ENCODE assay signal across 16 cellular contexts in the genomic region with DNA sequence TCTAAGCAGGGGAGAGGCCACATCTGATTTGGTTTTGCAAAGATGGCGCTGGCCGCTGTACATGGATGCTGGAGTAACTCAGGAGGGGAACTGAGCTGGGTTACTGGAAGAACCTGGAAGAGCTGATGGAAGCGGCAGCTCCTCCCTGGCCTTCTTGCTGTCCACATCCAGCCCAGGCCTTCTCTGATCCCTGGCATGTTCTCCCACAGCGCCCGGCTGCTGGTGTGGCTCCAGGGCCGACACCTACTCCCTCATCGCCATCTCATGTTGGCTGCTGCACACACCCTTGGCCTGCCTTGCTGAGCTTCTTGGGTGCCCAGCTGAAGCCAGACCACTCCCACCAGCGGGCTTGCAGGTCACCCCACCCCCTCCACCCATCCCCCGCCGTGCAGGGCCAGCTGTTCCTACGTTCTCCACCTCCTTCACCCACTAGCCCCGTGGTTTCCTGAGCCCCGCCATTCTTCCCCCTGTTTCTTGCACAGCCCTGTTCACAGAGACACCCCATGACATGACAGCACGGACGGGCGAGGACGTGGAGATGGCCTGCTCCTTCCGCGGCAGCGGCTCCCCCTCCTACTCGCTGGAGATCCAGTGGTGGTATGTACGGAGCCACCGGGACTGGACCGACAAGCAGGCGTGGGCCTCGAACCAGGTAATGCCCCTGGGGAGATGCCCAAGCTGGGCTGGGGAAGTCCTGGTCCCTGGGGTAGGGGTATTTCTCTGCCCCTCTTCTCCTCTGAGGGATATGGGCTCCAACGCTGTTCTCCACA. TPM values are rescaled to one million over a fixed set of nuclear protein-coding genes. Genes with fewer than 3 reads are reported as not detected.
DNase-seq lines count a peak whose midpoint lies in the region; ATAC-seq and TF ChIP-seq lines count a peak whose summit lies in the region.
"Had no signal": no experiment of that assay in that cellular context is flagged by ENCODE, and none has a peak within 500 bp of the region (broad histone marks: within the 10 kb centered on the region; RNA-seq: fewer than 3 reads in every experiment).

No MANE protein-coding gene starts in this region.

- peaks cover 3% of the 10 kb centered on the region for H3K36me3 Mint-ChIP-seq in neural progenitor cell
- no peaks in the 10 kb centered on the region for H3K36me3 Mint-ChIP-seq in H9 (ENCODE audit: insufficient read depth in 1 of 3, low read depth in 3 of 3)
- H3K36me3 Mint-ChIP-seq: CD14-positive monocyte; CD8-positive, alpha-beta T cell had no signal

- no peak overlapping the region for H3K23ac ChIP-seq in H9 (ENCODE audit: insufficient read length, low read depth, low read length)

- no peak overlapping the region for H3K4me3 Mint-ChIP-seq in neural progenitor cell
- no peak overlapping the region for H3K4me3 Mint-ChIP-seq in H9
- H3K4me3 Mint-ChIP-seq: B cell; CD14-positive monocyte; CD8-positive, alpha-beta T cell had no signal

- H2BK12ac ChIP-seq in H9 (ENCODE audit: insufficient read length, low read depth, low read length) = no peak overlapping the region

- H3K4me1 Mint-ChIP-seq in neural progenitor cell (peaks cover 48% of the 10 kb centered on the region), H9 (peaks cover 19 to 57% of the 10 kb centered on the region in 2 experiments)
- H3K4me1 Mint-ChIP-seq: B cell, CD14-positive monocyte had no signal

- H3K27me3 Mint-ChIP-seq in neural progenitor cell (ENCODE audit: insufficient read depth, low read depth) (peaks cover 7% of the 10 kb centered on the region), H9 (ENCODE audit: low read depth) (peaks cover 4% of the 10 kb centered on the region)

- no peak overlapping the region for H2BK120ac ChIP-seq in H9 (ENCODE audit: low read depth, low read length, poor library complexity, severe bottlenecking)

- no peak overlapping the region for H3T11ph ChIP-seq in H9 (ENCODE audit: low read length)

- H2AK5ac ChIP-seq in H9 (ENCODE audit: insufficient read length, low read length) = no peak overlapping the region

- no peak overlapping the region for H3K4me2 ChIP-seq in neural progenitor cell
- no peak overlapping the region for H3K4me2 ChIP-seq in H9 (ENCODE audit: insufficient read depth, insufficient read length, low read length)

- H4K8ac ChIP-seq in H9 (replicated peaks; ENCODE audit: insufficient read length, low read depth, low read length) = no peak overlapping the region

- no peak overlapping the region for H3K18ac ChIP-seq in H9 (ENCODE audit: insufficient read length, low read depth, low read length)

- no peaks in the 10 kb centered on the region for H3K23me2 ChIP-seq in H9 (ENCODE audit: insufficient read length, low read depth, low read length, poor library complexity, severe bottlenecking)

- 72% methylated on average over 27 of the region's 27 CpGs for WGBS in right cardiac atrium
- WGBS in H9 (ENCODE audit: extremely low coverage, insufficient read length, low lambda C conversion rate) = no CpG with 5 or more reads among the region's 27 CpGs

- H3K9ac ChIP-seq in neural progenitor cell (no peak overlapping the region), H9 (ENCODE audit: extremely low read depth, insufficient read length, low read length) (no peak overlapping the region)

- no peak overlapping the region for H3K14ac ChIP-seq in H9 (ENCODE audit: insufficient read depth, low read length)

- no peak overlapping the region for H2BK20ac ChIP-seq in H9 (ENCODE audit: low read depth, low read length, poor library complexity, severe bottlenecking)

- H2BK5ac ChIP-seq in H9 (ENCODE audit: insufficient read length, low read length) = no peak overlapping the region

- H3K4me1 ChIP-seq in right cardiac atrium (ENCODE audit: control insufficient read depth, insufficient read depth, low read length) (peaks cover 3% of the 10 kb centered on the region), neural progenitor cell (peaks cover 24% of the 10 kb centered on the region), H9 (ENCODE audit: insufficient read depth, low read length) (peaks cover 2% of the 10 kb centered on the region; the same call in 1 of the 2 replicates)

- H3K27ac ChIP-seq in right cardiac atrium (ENCODE audit: low read length) (no peak overlapping the region), WERI-Rb-1 (peak overlapping the region; percentile 85), neural progenitor cell (no peak overlapping the region), H9 (ENCODE audit: insufficient read length, low read depth, low read length) (no peak overlapping the region)

- no peak overlapping the region for H2BK15ac ChIP-seq in H9 (ENCODE audit: low read depth, low read length)

- peaks cover 4% of the 10 kb centered on the region for H3F3A ChIP-seq in neural progenitor cell (ENCODE audit: low read depth)

- no peaks in the 10 kb centered on the region for H3K9me3 Mint-ChIP-seq in neural progenitor cell
- H3K9me3 Mint-ChIP-seq in H9 = no peaks in the 10 kb centered on the region
- H3K9me3 Mint-ChIP-seq: CD8-positive, alpha-beta T cell had no signal

- no peaks in the 10 kb centered on the region for H3K79me1 ChIP-seq in H9 (ENCODE audit: insufficient read depth, low read depth, low read length, poor library complexity, severe bottlenecking)

- H3K27ac Mint-ChIP-seq in neural progenitor cell = peak overlapping the region; percentile 97
- no peak overlapping the region for H3K27ac Mint-ChIP-seq in H9
- H3K27ac Mint-ChIP-seq: B cell; CD14-positive monocyte; CD8-positive, alpha-beta T cell had no signal

- no peak overlapping the region for H2AFZ ChIP-seq in neural progenitor cell (replicated peaks)
- H2AFZ ChIP-seq in H9 (ENCODE audit: low read length) = no peak overlapping the region

- H3K4me3 ChIP-seq in right cardiac atrium (ENCODE audit: low read length) = no peak overlapping the region
- H3K4me3 ChIP-seq in WERI-Rb-1 (ENCODE audit: low read depth, low read length) = peak overlapping the region; percentile 11
- H3K4me3 ChIP-seq in neural progenitor cell = no peak overlapping the region

- H3K79me2 ChIP-seq in neural progenitor cell (ENCODE audit: low read depth) (no peaks in the 10 kb centered on the region), H9 (ENCODE audit: insufficient read depth, low read length) (no peaks in the 10 kb centered on the region)

- no peaks in the 10 kb centered on the region for H3K9me3 ChIP-seq in right cardiac atrium (ENCODE audit: control insufficient read depth, low read length)
- no peaks in the 10 kb centered on the region for H3K9me3 ChIP-seq in WERI-Rb-1 (ENCODE audit: severe bottlenecking)
- no peaks in the 10 kb centered on the region for H3K9me3 ChIP-seq in neural progenitor cell (ENCODE audit: low read depth)
- H3K9me3 ChIP-seq in H9 (ENCODE audit: control insufficient read depth, low read depth, low read length) = no peaks in the 10 kb centered on the region

- H3K56ac ChIP-seq in H9 (ENCODE audit: insufficient read length, low read depth, low read length) = no peak overlapping the region

- ATAC-seq in right cardiac atrium = peak; percentile 48 to 64
- no peak for ATAC-seq in Right ventricle myocardium superior (ENCODE audit: poor library complexity)
- no peak for ATAC-seq in HG02588 (IDR thresholded peaks at IDR 0.05; ENCODE audit: unreplicated experiment)
- ATAC-seq: CD8-positive, alpha-beta T cell; HepG2 had no signal

- H3K36me3 ChIP-seq in WERI-Rb-1 = no peaks in the 10 kb centered on the region
- H3K36me3 ChIP-seq in neural progenitor cell = no peaks in the 10 kb centered on the region

- intact Hi-C loops in right cardiac atrium (cut with DNase I) (no loop called here), Right ventricle myocardium superior (cut with DNase I) (no loop called here)

- no peak overlapping the region for H3K4ac ChIP-seq in H9 (ENCODE audit: low read depth, low read length)

- TF ChIP-seq CTCF in WERI-Rb-1 (IDR thresholded peaks at IDR 0.05; ENCODE audit: low read depth, low read length) (no peak), neural progenitor cell (IDR thresholded peaks at IDR 0.05) (no peak), H9 (conservative IDR thresholded peaks at IDR 0.05) (no peak)

- H3K27me3 ChIP-seq in right cardiac atrium (ENCODE audit: control insufficient read depth, insufficient read depth) (no peaks in the 10 kb centered on the region), WERI-Rb-1 (ENCODE audit: insufficient read depth, low read depth, severe bottlenecking) (no peaks in the 10 kb centered on the region), neural progenitor cell (no peaks in the 10 kb centered on the region), H9 (ENCODE audit: insufficient read depth, low read length) (no peaks in the 10 kb centered on the region)

- no peak overlapping the region for H4K91ac ChIP-seq in H9 (ENCODE audit: insufficient read length, low read depth, low read length)

- H4K5ac ChIP-seq in H9 (ENCODE audit: insufficient read length, low read depth, low read length) = no peak overlapping the region

- H4K20me1 ChIP-seq in neural progenitor cell (ENCODE audit: low read depth) = no peaks in the 10 kb centered on the region
- no peaks in the 10 kb centered on the region for H4K20me1 ChIP-seq in H9 (ENCODE audit: control insufficient read depth, insufficient read depth, insufficient read length)

- peak; percentile 35 to 71 (median 67) for DNase-seq in right cardiac atrium
- DNase-seq in Right ventricle myocardium superior = no peak
- DNase-seq in WERI-Rb-1 = peak; percentile 68
- DNase-seq in neural progenitor cell (ENCODE audit: low spot score) = no peak
- DNase-seq in foreskin melanocyte = no peak
- DNase-seq in H9 = no peak
- DNase-seq: CD8-positive, alpha-beta T cell; COR-L47; DMS153; DMS79 treated with DMSO at 0.1 percent for 48 hours; EL had no signal

RNA-seq across cellular contexts. Expression of gene VSTM2L, which starts 28.4 kb away (rescaled TPM):
- 100 to 1,000 TPM; 120 to 164 (median 143) TPM for total RNA-seq in right cardiac atrium
- polyA plus RNA-seq in right cardiac atrium = 122 TPM
- 17.0 TPM for total RNA-seq in Right ventricle myocardium superior
- total RNA-seq in neural progenitor cell (ENCODE audit: low replicate concordance) = 2.9 and 13.8 TPM in 2 replicates
- total RNA-seq in H9 (2021) = 2.1 and 2.2 TPM in 2 replicates
- total RNA-seq: B cell; CD8-positive, alpha-beta T cell; HepG2; HT-29 had no signal
- polyA plus RNA-seq: CD14-positive monocyte, HepG2 had no signal

Comparison
In these comparisons a context has a peak if more than half of its experiments do, and no peak if none do; other contexts are left out.
1. ATAC-seq: peak in right cardiac atrium (2 of 2); none in Right ventricle myocardium superior (single experiment) and HG02588 (single experiment).
2. DNase-seq: peak in right cardiac atrium (3 of 3) and WERI-Rb-1 (single experiment); none in Right ventricle myocardium superior (single experiment), neural progenitor cell (single experiment), foreskin melanocyte (single experiment) and H9 (single experiment).